ENCODE assay signal across 8 cellular contexts in genomic region chr15:96889734-96890480, GRCh38.
A peak's percentile ranks its signal among the peaks of the same experiment; 100 is the strongest.
DNase-seq lines count a peak whose midpoint lies in the region; TF ChIP-seq lines count a peak whose summit lies in the region.

No MANE protein-coding gene starts in this region.

- H3K27ac ChIP-seq in KOPT-K1 (ENCODE audit: low read depth, low read length, poor library complexity, severe bottlenecking) (peak overlapping the region; percentile 45), ovary (no peak overlapping the region)

- WGBS in ovary, 3 donors: 6 to 18% (median 7%) methylated on average over 6 of the region's 6 CpGs

- H3K27ac Mint-ChIP-seq in chondrocyte (ENCODE audit: unreplicated experiment): no peak overlapping the region

- no peaks in the 10 kb centered on the region for H3K9me3 Mint-ChIP-seq in chondrocyte (ENCODE audit: low read depth)

- no peaks in the 10 kb centered on the region for H3K36me3 Mint-ChIP-seq in chondrocyte (ENCODE audit: low read depth)

- POLR2A ChIA-PET in GM10248 (lab: Yijun Ruan, JAX): no interaction called here

- H3K4me3 ChIP-seq in ovary: peak overlapping the region; percentile 32

- H3K9me3 ChIP-seq in KOPT-K1 (ENCODE audit: insufficient read depth, low read length, poor library complexity, severe bottlenecking) (no peaks in the 10 kb centered on the region), ovary (no peaks in the 10 kb centered on the region)

- intact Hi-C loops in ovary (cut with DNase I): loop anchor here in 1 of 4 donors (5.0 kb wide), 1 partner anchor 553 kb away; no protein-coding TSS in a partner anchor

- H3K4me1 ChIP-seq in ovary (ENCODE audit: insufficient read depth): no peaks in the 10 kb centered on the region

- H3K36me3 ChIP-seq in KOPT-K1 (ENCODE audit: insufficient read depth, low read length) (no peaks in the 10 kb centered on the region), ovary (no peaks in the 10 kb centered on the region)

- H3K4me3 Mint-ChIP-seq in chondrocyte (ENCODE audit: unreplicated experiment): peak overlapping the region; percentile 16

- peaks cover 19% of the 10 kb centered on the region for H3K4me1 Mint-ChIP-seq in chondrocyte (ENCODE audit: low read depth)

- TF ChIP-seq CTCF in chondrocyte (IDR thresholded peaks at IDR 0.05) (no peak), ovary (IDR thresholded peaks at IDR 0.05) (no peak), GM10248 (IDR thresholded peaks at IDR 0.05; ENCODE audit: control extremely low read depth, extremely low read depth, low read depth, missing control alignments) (no peak)

- H3K27me3 Mint-ChIP-seq in chondrocyte (ENCODE audit: low read depth): no peaks in the 10 kb centered on the region

- H3K27me3 ChIP-seq in ovary: no peaks in the 10 kb centered on the region

- CTCF ChIA-PET in GM10248 (lab: Yijun Ruan, JAX): no interaction called here

- no peak for TF ChIP-seq POLR2A in ovary (IDR thresholded peaks at IDR 0.05)

- no peak for TF ChIP-seq EP300 in ovary (IDR thresholded peaks at IDR 0.05)

- peak; percentile 16 for DNase-seq in ELR (ENCODE audit: low read depth)
- DNase-seq in chondrocyte (ENCODE audit: low spot score): no peak
- DNase-seq in ovary: no peak
- DNase-seq in NCI-H748 (lab: John Stamatoyannopoulos, UW; ENCODE audit: unreplicated experiment): no peak
- no peak for DNase-seq in stimulated activated CD4-positive, alpha-beta T cell treated with anti-CD3 and anti-CD28 coated beads, Interleukin-1b, Interleukin-23, amount 100 ng/mL, for 48 hours
- DNase-seq in activated CD4-positive, alpha-beta T cell treated with anti-CD3 and anti-CD28 coated beads for 4 hours: no peak
- no peak for DNase-seq in GM10248 (ENCODE audit: extremely low spot score)
